ENCODE assay signal across 8 cellular contexts in genomic region chr22:44735518-44736428, GRCh38. TPM values are rescaled to one million over a fixed set of nuclear protein-coding genes. Genes with fewer than 3 reads are reported as not detected.
DNase-seq lines count a peak whose midpoint lies in the region; ATAC-seq and TF ChIP-seq lines count a peak whose summit lies in the region.

No MANE protein-coding gene starts in this region.

- TF ChIP-seq CTCF in GM13976 (IDR thresholded peaks at IDR 0.05; ENCODE audit: borderline replicate concordance, control extremely low read depth, extremely low read depth, insufficient read depth, missing control alignments): peak; percentile 99

- peak overlapping the region in 4 of 6 donors; percentile 50 to 73 (median 68) for H3K27ac Mint-ChIP-seq in naive B cell

- no peaks in the 10 kb centered on the region for H3K36me3 Mint-ChIP-seq in naive B cell

- in situ Hi-C loops in GM13976 (cut with MboI; ENCODE audit: low sequenced_read_pairs, unreplicated experiment): loop anchor here (5.0 kb wide), 1 partner anchor 38 kb away; no protein-coding TSS in a partner anchor

- peak overlapping the region in 1 of 8 donors; percentile 70 for H3K4me3 Mint-ChIP-seq in naive B cell

- H3K27me3 Mint-ChIP-seq in naive B cell: peaks cover 0 to 8% (median 0%) of the 10 kb centered on the region in 3 donors

- DNase-seq in A172 (ENCODE audit: low spot score) (peak; percentile 14), GM13976 (ENCODE audit: low spot score) (peak; percentile 92), NOMO-1 (lab: John Stamatoyannopoulos, UW; ENCODE audit: unreplicated experiment in 2 of 2) (peak; percentile 5 to 10), epidermal melanocyte (ENCODE audit: insufficient read length, low spot score) (peak; percentile 58), naive B cell (peak; percentile 74)
- peak; percentile 100 for DNase-seq in activated CD8-positive, alpha-beta memory T cell treated with anti-CD3 and anti-CD28 coated beads, Interleukin-2, amount 50 U/mL, for 48 hours
- peak; percentile 33 to 67 for DNase-seq in stimulated activated CD8-positive, alpha-beta memory T cell treated with anti-CD3 and anti-CD28 coated beads, Interleukin-7, amount 100 ng/mL, for 48 hours (ENCODE audit: extremely low read depth in 1 of 2, low read depth in 1 of 2)

- H3K4me1 Mint-ChIP-seq in naive B cell: peaks cover 2 to 8% (median 3%) of the 10 kb centered on the region in 3 donors

- ATAC-seq in naive B cell (ENCODE audit: low read depth in 2 of 2) (peak; percentile 80 to 89), GM18907 (IDR thresholded peaks at IDR 0.05; ENCODE audit: unreplicated experiment) (no peak)

- H3K9me3 Mint-ChIP-seq in naive B cell: no peaks in the 10 kb centered on the region

RNA-seq across cellular contexts. Expression of gene ARHGAP8, which starts 16.6 kb away (rescaled TPM):
- not detected in 2 replicates for total RNA-seq in A172 (2014; rRNA removed; shearing (Covaris generic))
- polyA plus RNA-seq in naive B cell (ENCODE audit: low read depth in 6 of 6): under 1 TPM in 1 of 6 donors, not detected in 5; 0.17 TPM

RNA-seq across cellular contexts. Expression of gene PRR5, which starts 33.8 kb away (rescaled TPM):
- 3.7 and 7.1 TPM in 2 replicates for total RNA-seq in A172 (2014; rRNA removed; shearing (Covaris generic))
- polyA plus RNA-seq in naive B cell (ENCODE audit: low read depth in 6 of 6): 10 to 100 TPM in 1 of 6 donors, 1 to 10 TPM in 5; 5.4 to 10.9 (median 7.6) TPM

Comparison
In these comparisons a context has a peak if more than half of its experiments do, and no peak if none do; other contexts are left out.
1. DNase-seq: peak in every context shown above with its lines; median percentile 100 in activated CD8-positive, alpha-beta memory T cell treated with anti-CD3 and anti-CD28 coated beads, Interleukin-2, amount 50 U/mL, for 48 hours; 92 in GM13976; 74 in naive B cell; 58 in epidermal melanocyte; 50 in stimulated activated CD8-positive, alpha-beta memory T cell treated with anti-CD3 and anti-CD28 coated beads, Interleukin-7, amount 100 ng/mL, for 48 hours; 14 in A172; 8 in NOMO-1.